8 cellular contexts compared by ENCODE assay signal in the genomic region with DNA sequence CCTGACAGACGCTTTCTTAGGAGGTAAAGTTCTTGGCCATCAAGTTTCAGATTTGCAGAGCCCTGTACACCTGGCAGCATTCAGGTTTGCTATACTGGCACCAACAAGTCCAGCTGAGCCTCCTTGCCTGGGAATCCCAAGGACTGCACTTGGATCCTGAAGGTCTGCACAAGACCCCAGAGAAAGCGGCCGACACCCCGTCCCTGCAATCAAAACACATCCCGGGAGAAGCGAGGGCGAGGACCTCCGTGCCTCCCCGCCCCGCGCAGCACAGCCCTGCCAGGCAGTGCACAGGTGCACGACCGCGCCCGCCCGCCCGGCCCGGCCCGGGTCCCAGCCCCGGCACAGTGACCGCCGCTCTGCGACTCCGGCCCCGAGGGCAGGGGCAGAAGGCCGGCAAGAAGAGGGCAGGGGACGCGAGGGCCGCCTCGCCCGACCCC. TPM values are rescaled to one million over a fixed set of nuclear protein-coding genes. Genes with fewer than 3 reads are reported as not detected.
DNase-seq lines count a peak whose midpoint lies in the region; ATAC-seq and TF ChIP-seq lines count a peak whose summit lies in the region.

No MANE protein-coding gene starts in this region.

- H3K27me3 ChIP-seq in psoas muscle (ENCODE audit: insufficient read depth in 3 of 3, low read length in 2 of 3), result no peaks in the 10 kb centered on the region

- H3K36me3 ChIP-seq in psoas muscle (ENCODE audit: insufficient read depth in 1 of 2, low read depth in 1 of 2), result no peaks in the 10 kb centered on the region

- DNase-seq in foreskin fibroblast (peak in 1 of 2 donors; percentile 19), psoas muscle (peak in 1 of 2 donors; percentile 57), glomerular visceral epithelial cell (ENCODE audit: extremely low spot score) (no peak), HCEC 1CT (no peak), A172 (ENCODE audit: low spot score) (no peak)

- peaks cover 32% of the 10 kb centered on the region for H3K4me1 ChIP-seq in psoas muscle

- peak; percentile 14 for ATAC-seq in GM19023 (IDR thresholded peaks at IDR 0.05; ENCODE audit: unreplicated experiment)
- ATAC-seq in HG02943 (IDR thresholded peaks at IDR 0.05; ENCODE audit: low read depth, unreplicated experiment), result peak; percentile 19
- peak; percentile 20 to 45 (median 28) for ATAC-seq in psoas muscle

- peak overlapping the region; percentile 89 for H3K27ac ChIP-seq in psoas muscle

- intact Hi-C loops in psoas muscle (cut with DNase I), result loop anchor here (5.0 kb wide), 2 partner anchors 109 to 124 kb away; no protein-coding TSS in a partner anchor

- 0 to 2% (median 1%) methylated on average over 20 to 31 of the region's 31 CpGs for WGBS in psoas muscle, 3 donors

- peak overlapping the region; percentile 95 for H3K4me3 ChIP-seq in WI38 (ENCODE audit: low read depth, low read length)
- peak overlapping the region; percentile 84 to 97 for H3K4me3 ChIP-seq in foreskin fibroblast (ENCODE audit: low read depth in 1 of 2, low read length in 2 of 2)
- peak overlapping the region; percentile 93 for H3K4me3 ChIP-seq in psoas muscle

- H3K9me3 ChIP-seq in psoas muscle, result no peaks in the 10 kb centered on the region

- no peak for TF ChIP-seq CTCF in WI38 (IDR thresholded peaks at IDR 0.05; ENCODE audit: low read depth, low read length)
- TF ChIP-seq CTCF in foreskin fibroblast (IDR thresholded peaks at IDR 0.05; ENCODE audit: low read depth, low read length), result no peak
- TF ChIP-seq CTCF in psoas muscle (IDR thresholded peaks at IDR 0.05), result no peak

RNA-seq across cellular contexts. Expression of a gene that starts 0.6 kb away (rescaled TPM):
- total RNA-seq in psoas muscle, result 10 to 100 TPM; 15.7 to 24.0 (median 20.0) TPM
- polyA plus RNA-seq in psoas muscle, result 10 to 100 TPM; 10.1 to 14.2 (median 14.2) TPM
- total RNA-seq in A172 (2014; rRNA removed; shearing (Covaris generic)), result 47.7 and 56.5 TPM in 2 replicates

RNA-seq across cellular contexts. Expression of a gene that starts 43.3 kb away (rescaled TPM):
- 1 to 10 TPM in 1 of 4 donors, under 1 TPM in 1, not detected in 2; 0.21 to 1.2 TPM for total RNA-seq in psoas muscle
- polyA plus RNA-seq in psoas muscle, result under 1 TPM in 2 of 3 donors, not detected in 1; 0.04 to 0.08 TPM
- not detected in 2 replicates for total RNA-seq in A172 (2014; rRNA removed; shearing (Covaris generic))
